ENCODE assay signal across 13 cellular contexts in the genomic region with DNA sequence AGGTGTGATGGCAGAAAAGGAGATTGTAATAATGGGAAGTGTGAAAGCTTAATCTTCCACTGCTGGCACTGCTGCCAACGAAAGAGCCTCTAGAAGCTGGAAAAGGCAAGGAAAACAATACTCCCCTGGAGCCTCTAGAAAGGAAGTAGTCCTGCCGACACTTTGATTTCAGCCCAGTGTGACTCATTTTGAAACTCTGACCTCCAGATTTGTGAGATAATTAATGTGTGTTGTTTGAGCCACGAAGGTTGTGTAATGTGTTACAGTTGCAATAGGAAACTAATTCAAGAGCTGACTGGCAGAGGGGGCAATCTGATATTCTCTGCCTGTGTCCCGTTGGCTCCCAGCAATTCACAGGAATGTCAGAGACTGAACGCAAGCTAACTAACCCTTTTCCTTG.
DNase-seq lines count a peak whose midpoint lies in the region; ATAC-seq and TF ChIP-seq lines count a peak whose summit lies in the region.
"Had no signal": no experiment of that assay in that cellular context is flagged by ENCODE, and none has a peak within 500 bp of the region (broad histone marks: within the 10 kb centered on the region; RNA-seq: fewer than 3 reads in every experiment).

No MANE protein-coding gene starts in this region.

- no peak for ATAC-seq in GM21825 (IDR thresholded peaks at IDR 0.05; ENCODE audit: unreplicated experiment)
- no peak for ATAC-seq in HG03196 (IDR thresholded peaks at IDR 0.05; ENCODE audit: unreplicated experiment)
- no peak for ATAC-seq in HG02973 (IDR thresholded peaks at IDR 0.05; ENCODE audit: unreplicated experiment)
- ATAC-seq: activated T-cell treated with anti-CD3 and anti-CD28 coated beads, Interleukin-2, amount 50 U/mL, for 72 hours had no signal

- intact Hi-C loops in PC-9 (cut with micrococcal nuclease; ENCODE audit: unreplicated experiment), result no loop called here

- POLR2A ChIA-PET in PC-9 (lab: Charles Lee; ENCODE audit: unreplicated experiment), result no interaction called here

- H3K36me3 ChIP-seq in PC-9 (ENCODE audit: low read depth), result no peaks in the 10 kb centered on the region

- CTCF ChIA-PET in PC-9 (lab: Charles Lee), result no interaction called here

- no peaks in the 10 kb centered on the region for H3K79me2 ChIP-seq in PC-9 (ENCODE audit: low read depth)

- no TSS peak for BruUV-seq in PC-9 (replicated peaks; lab: Mats Ljungman, UMichigan)

- H3K27ac ChIP-seq in PC-9, result peak overlapping the region; percentile 10; the same call in 1 of the 2 replicates

- 0 out of 2 replicates have a peak overlapping the region, but pooled peaks have one; percentile 4 for H3K4me2 ChIP-seq in PC-9

- H3K4me1 ChIP-seq in PC-9 (replicated peaks; ENCODE audit: insufficient read depth), result peaks cover 26% of the 10 kb centered on the region

- peaks cover 15% of the 10 kb centered on the region for H3K9me3 ChIP-seq in PC-9 (ENCODE audit: insufficient read depth, low read depth)

- peak; percentile 43 for DNase-seq in DMS53 (lab: John Stamatoyannopoulos, UW)
- DNase-seq in DMS53 treated with DMSO at 0.1 percent for 48 hours (lab: John Stamatoyannopoulos, UW; ENCODE audit: unreplicated experiment), result no peak
- DNase-seq in PC-9, result peak; percentile 29 to 77
- peak; percentile 76 for DNase-seq in fibroblast of pulmonary artery (ENCODE audit: low read depth)
- peak; percentile 46 for DNase-seq in smooth muscle cell of the brain vasculature (ENCODE audit: low read depth, low spot score)
- DNase-seq: 8988T; activated T-cell treated with anti-CD3 and anti-CD28 coated beads, Interleukin-2, amount 50 U/mL, for 72 hours; NCI-H446 treated with DMSO at 0.1 percent for 48 hours; stimulated activated CD4-positive, alpha-beta T cell treated with anti-CD3 and anti-CD28 coated beads, Interleukin-4, amount 100 ng/mL, for 24 hours; T1000 had no signal

- H3K9me2 ChIP-seq in PC-9 (ENCODE audit: insufficient read depth), result no peaks in the 10 kb centered on the region

- TF ChIP-seq CTCF in PC-9 (conservative IDR thresholded peaks at IDR 0.05), result no peak
- no peak for TF ChIP-seq CTCF in fibroblast of pulmonary artery (IDR thresholded peaks at IDR 0.05; ENCODE audit: low read length, missing control alignments)

- H3F3A ChIP-seq in PC-9 (ENCODE audit: insufficient read depth, low read depth), result no peaks in the 10 kb centered on the region

- no peaks in the 10 kb centered on the region for H4K20me1 ChIP-seq in PC-9 (ENCODE audit: insufficient read depth)

- no peak overlapping the region for H3K4me3 ChIP-seq in PC-9
- H3K4me3 ChIP-seq in fibroblast of pulmonary artery (replicated peaks; ENCODE audit: low read depth, low read length), result no peak overlapping the region

- H2AFZ ChIP-seq in PC-9, result peak overlapping the region; percentile 65

- H3K27me3 ChIP-seq in PC-9 (ENCODE audit: insufficient read depth, low read depth), result no peaks in the 10 kb centered on the region
